Comparison of ENCODE assay signal across 21 cellular contexts in the genomic region with DNA sequence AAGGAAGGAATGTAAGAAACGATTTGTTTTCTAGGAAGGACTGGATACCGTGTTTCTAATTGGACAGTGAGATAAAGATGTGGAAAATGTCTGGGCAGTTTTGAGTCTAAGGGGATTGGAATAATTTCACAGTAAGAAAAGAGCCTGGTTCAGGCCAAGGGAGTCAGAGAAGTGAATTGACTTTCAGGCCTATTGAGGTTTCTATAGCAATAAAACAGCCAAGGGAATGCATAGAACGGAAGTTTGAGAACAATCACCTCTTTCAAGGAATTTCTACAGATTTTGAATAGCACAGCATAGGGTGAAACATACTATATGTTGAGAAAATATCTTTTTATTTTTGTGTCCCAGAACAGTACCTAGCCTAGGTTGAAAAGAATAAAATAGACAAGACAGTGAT.
"Had no signal": no experiment of that assay in that cellular context is flagged by ENCODE, and none has a peak within 500 bp of the region (broad histone marks: within the 10 kb centered on the region; RNA-seq: fewer than 3 reads in every experiment).

No MANE protein-coding gene starts in this region.

- H3K27me3 ChIP-seq: dorsolateral prefrontal cortex, esophagus squamous epithelium, gastroesophageal sphincter, heart right ventricle had no signal

- H3K4me1 Mint-ChIP-seq: mesothelial cell of epicardium had no signal

- H3K4me3 Mint-ChIP-seq: mesothelial cell of epicardium had no signal

- H3K36me3 Mint-ChIP-seq: mesothelial cell of epicardium had no signal

- H3K9me3 ChIP-seq: esophagus squamous epithelium, gastroesophageal sphincter, heart right ventricle, left lung, lower lobe of right lung, mucosa of descending colon had no signal

- H3K9me3 Mint-ChIP-seq: mesothelial cell of epicardium had no signal

- H3K27ac Mint-ChIP-seq: mesothelial cell of epicardium had no signal

- H3K4me3 ChIP-seq: coronary artery, dorsolateral prefrontal cortex, esophagus squamous epithelium, gastroesophageal sphincter, heart right ventricle, left lung, lower lobe of right lung, mucosa of descending colon had no signal

- H3K36me3 ChIP-seq: esophagus squamous epithelium, gastroesophageal sphincter, heart right ventricle, left lung, lower lobe of right lung had no signal

- H3K27ac ChIP-seq: coronary artery, dorsolateral prefrontal cortex, epithelial cell of prostate, esophagus squamous epithelium, gastroesophageal sphincter, heart right ventricle, left lung, lower lobe of right lung had no signal

- H3K4me1 ChIP-seq: esophagus squamous epithelium, gastroesophageal sphincter, heart right ventricle, left lung, lower lobe of right lung had no signal

- DNase-seq: dermis blood vessel endothelial cell; dorsolateral prefrontal cortex; effector CD4-positive, alpha-beta T cell; effector memory CD4-positive, alpha-beta T cell; erythroblast; esophagus squamous epithelium; foreskin fibroblast; glutamatergic neuron; head of caudate nucleus; heart right ventricle; hippocampal formation; left cardiac atrium; left lung; left ventricle myocardium superior; lower lobe of right lung; mesenchymal stem cell; mucosa of descending colon had no signal
